Comparison of ENCODE assay signal across 26 cellular contexts in the genomic region with DNA sequence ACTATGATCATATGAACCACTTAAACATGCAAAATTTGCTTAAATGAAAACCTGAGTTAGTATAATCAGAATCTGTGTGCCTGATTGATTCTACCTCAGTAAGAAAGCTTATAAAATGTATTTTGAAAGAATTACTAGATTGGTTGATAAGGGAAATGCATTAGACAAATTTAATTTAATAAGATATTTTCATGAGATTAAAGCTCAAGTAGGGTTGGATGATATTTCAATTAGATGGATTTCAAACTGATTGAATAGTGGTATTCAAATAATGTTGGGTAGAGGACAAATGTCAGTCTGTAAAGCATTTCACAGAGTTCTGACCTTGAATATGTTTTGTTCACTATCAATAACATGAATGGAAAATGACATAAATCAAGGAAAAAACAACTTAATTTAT.
"Had no signal": no experiment of that assay in that cellular context is flagged by ENCODE, and none has a peak within 500 bp of the region (broad histone marks: within the 10 kb centered on the region; RNA-seq: fewer than 3 reads in every experiment).

No MANE protein-coding gene starts in this region.

- H3K9me3 ChIP-seq: stomach, suprapubic skin, testis, thoracic aorta, thyroid gland, upper lobe of left lung, upper lobe of right lung, uterus, vagina had no signal

- H3K4me3 ChIP-seq: stomach, suprapubic skin, testis, thoracic aorta, thyroid gland, tibial artery, tibial nerve, transverse colon, upper lobe of left lung, upper lobe of right lung, uterus, vagina had no signal

- H3K27me3 ChIP-seq: stomach, suprapubic skin, testis, thyroid gland, tibial artery, tibial nerve, transverse colon, upper lobe of left lung, upper lobe of right lung, uterus, vagina had no signal

- H3K27ac ChIP-seq: stomach, suprapubic skin, testis, thoracic aorta, thyroid gland, tibial artery, tibial nerve, transverse colon, upper lobe of left lung, upper lobe of right lung, uterus, vagina had no signal

- DNase-seq: stimulated activated CD4-positive, alpha-beta T cell treated with anti-CD3 and anti-CD28 coated beads, Interleukin-2, amount 100 ng/mL, for 48 hours; stimulated activated CD4-positive, alpha-beta T cell treated with anti-CD3 and anti-CD28 coated beads, Interleukin-4, amount 100 ng/mL, for 1 hour; stimulated activated CD4-positive, alpha-beta T cell treated with anti-CD3 and anti-CD28 coated beads, Interleukin-4, amount 100 ng/mL, for 24 hours; stimulated activated CD4-positive, alpha-beta T cell treated with anti-CD3 and anti-CD28 coated beads, Interleukin-4, amount 100 ng/mL, for 4 hours; stimulated activated CD8-positive, alpha-beta memory T cell treated with anti-CD3 and anti-CD28 coated beads, Interleukin-4, amount 100 ng/mL, for 48 hours; stimulated activated naive B cell treated with anti-CD40 and anti-IgM and Interleukin-4, amounts not matched to agents 10 μg/mL and 1 μg/mL and 100 μg/mL, for 72 hours; stimulated activated naive CD4-positive, alpha-beta T cell; stimulated activated naive CD4-positive, alpha-beta T cell treated with Interleukin-2 at 50 U/mL for 16 hours; stimulated activated naive CD8-positive, alpha-beta T cell treated with anti-CD3 and anti-CD28 coated beads, Interleukin-15, amount 100 ng/mL, for 72 hours; stimulated activated naive CD8-positive, alpha-beta T cell treated with anti-CD3 and anti-CD28 coated beads, Interleukin-15, Interleukin-2, amounts not matched to agents 100 U/mL and 50 U/mL, for 24 hours; stomach; substantia nigra; testis; thyroid gland; tibial artery; transverse colon; trophoblast cell; upper lobe of left lung; upper lobe of right lung; uterus had no signal

- H3K36me3 ChIP-seq: stomach, suprapubic skin, thoracic aorta, thyroid gland, tibial artery, tibial nerve, transverse colon, upper lobe of left lung, upper lobe of right lung, uterus, vagina had no signal

- H3K4me1 ChIP-seq: stomach, suprapubic skin, testis, thyroid gland, tibial artery, tibial nerve, transverse colon, upper lobe of left lung, upper lobe of right lung, uterus, vagina had no signal

- ATAC-seq: stimulated activated effector memory CD8-positive, alpha-beta T cell treated with anti-CD3 and anti-CD28 coated beads, Interleukin-12 subunit alpha, Interleukin-12 subunit beta, amount 100 ng/mL, for 72 hours; stimulated activated memory B cell treated with anti-CD40 and anti-IgM and Interleukin-4, amounts not matched to agents 10 μg/mL and 1 μg/mL and 100 μg/mL, for 72 hours; stimulated activated naive B cell treated with anti-CD40 and anti-IgM and Interleukin-4, amounts not matched to agents 10 μg/mL and 1 μg/mL and 100 μg/mL, for 72 hours; stimulated activated naive CD8-positive, alpha-beta T cell treated with anti-CD3 and anti-CD28 coated beads, Interleukin-15, amount 100 ng/mL, for 72 hours; stimulated activated naive CD8-positive, alpha-beta T cell treated with anti-CD3 and anti-CD28 coated beads, Interleukin-15, Interleukin-2, amounts not matched to agents 100 U/mL and 50 U/mL, for 24 hours; upper lobe of right lung had no signal
